ENCODE assay signal across 15 cellular contexts in the genomic region with DNA sequence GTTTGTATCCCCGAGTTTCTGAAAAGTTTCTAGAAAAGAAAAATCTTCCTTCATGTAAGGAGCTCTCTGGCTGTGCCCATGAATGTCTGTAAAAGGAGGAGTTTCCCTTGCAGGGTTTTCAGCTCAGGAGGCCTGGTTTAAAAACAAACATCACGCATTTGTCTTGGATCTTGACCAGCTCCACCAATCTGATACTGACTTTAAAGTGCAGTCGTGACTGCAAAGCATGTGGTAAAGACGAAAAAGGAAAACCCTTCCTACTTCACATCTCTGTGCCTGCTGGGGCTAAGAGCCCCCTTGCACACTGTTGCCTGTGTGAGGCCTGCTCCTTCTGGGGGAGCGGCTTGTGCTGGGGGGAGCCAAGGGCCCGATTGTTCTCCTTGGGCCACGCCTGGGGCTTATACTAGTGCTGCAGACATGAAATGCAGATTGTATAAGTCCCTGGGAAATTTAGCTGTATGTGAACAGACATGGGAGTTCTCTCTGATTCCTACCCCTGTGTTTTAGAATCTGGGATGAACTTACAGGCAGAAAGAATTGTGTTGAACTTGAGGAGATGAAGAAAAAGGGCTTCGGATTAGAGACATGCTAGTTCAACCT.
DNase-seq lines count a peak whose midpoint lies in the region; ATAC-seq and TF ChIP-seq lines count a peak whose summit lies in the region.
"Had no signal": no experiment of that assay in that cellular context is flagged by ENCODE, and none has a peak within 500 bp of the region (broad histone marks: within the 10 kb centered on the region; RNA-seq: fewer than 3 reads in every experiment).

No MANE protein-coding gene starts in this region.

- no peak for ATAC-seq in activated CD8-positive, alpha-beta T cell treated with anti-CD3 and anti-CD28 coated beads, Interleukin-2, amount 10 ng/mL, durations not matched to agents 7 days and 5 days

- no peaks in the 10 kb centered on the region for H3K9me3 ChIP-seq in neural progenitor cell (ENCODE audit: low read depth)

- no peaks in the 10 kb centered on the region for H3K79me2 ChIP-seq in ACC112 (ENCODE audit: control insufficient read depth, insufficient read depth, low read length, unreplicated experiment)
- H3K79me2 ChIP-seq in neural progenitor cell (ENCODE audit: low read depth) = no peaks in the 10 kb centered on the region

- H3K27ac ChIP-seq in ACC112 (ENCODE audit: low read depth, low read length) (no peak overlapping the region), neural progenitor cell (no peak overlapping the region)
- H3K27ac ChIP-seq: RWPE1 had no signal

- CTCF ChIA-PET in activated CD8-positive, alpha-beta T cell treated with anti-CD3 and anti-CD28 coated beads, Interleukin-2, amount 10 ng/mL, durations not matched to agents 7 days and 5 days (lab: Charles Lee) = interaction anchor here (2.2 kb wide), 1 partner anchor 352 kb away, joined by 6 read pairs; no protein-coding TSS in a partner anchor

- H3K36me3 Mint-ChIP-seq in neural progenitor cell = peaks cover 6% of the 10 kb centered on the region
- peaks cover 2% of the 10 kb centered on the region for H3K36me3 Mint-ChIP-seq in activated CD8-positive, alpha-beta T cell treated with anti-CD3 and anti-CD28 coated beads, Interleukin-2, amount 10 ng/mL, durations not matched to agents 7 days and 5 days (ENCODE audit: low read depth)
- H3K36me3 Mint-ChIP-seq: type B pancreatic cell had no signal

- H3K27me3 ChIP-seq in ACC112 (ENCODE audit: insufficient read depth, low read length) (no peaks in the 10 kb centered on the region), neural progenitor cell (no peaks in the 10 kb centered on the region)

- TF ChIP-seq CTCF in fibroblast of villous mesenchyme (IDR thresholded peaks at IDR 0.05; ENCODE audit: insufficient read depth, low read depth, low read length) (no peak), neural progenitor cell (IDR thresholded peaks at IDR 0.05) (no peak)

- no peak overlapping the region for H3K4me3 Mint-ChIP-seq in neural progenitor cell
- no peak overlapping the region for H3K4me3 Mint-ChIP-seq in activated CD8-positive, alpha-beta T cell treated with anti-CD3 and anti-CD28 coated beads, Interleukin-2, amount 10 ng/mL, durations not matched to agents 7 days and 5 days
- H3K4me3 Mint-ChIP-seq: activated naive CD4-positive, alpha-beta T cell treated with anti-CD3 and anti-CD28 coated beads, Interleukin-2, amount 50 U/mL, for 24 hours; type B pancreatic cell had no signal

- no peak overlapping the region for H3K4me3 ChIP-seq in ACC112 (ENCODE audit: low read depth, low read length)
- H3K4me3 ChIP-seq in fibroblast of villous mesenchyme (ENCODE audit: low read depth, low read length) = no peak overlapping the region
- H3K4me3 ChIP-seq in neural progenitor cell = no peak overlapping the region

- H3K9me3 Mint-ChIP-seq in neural progenitor cell = peaks cover 24% of the 10 kb centered on the region
- no peaks in the 10 kb centered on the region for H3K9me3 Mint-ChIP-seq in activated CD8-positive, alpha-beta T cell treated with anti-CD3 and anti-CD28 coated beads, Interleukin-2, amount 10 ng/mL, durations not matched to agents 7 days and 5 days (ENCODE audit: insufficient read depth)

- H2AFZ ChIP-seq in ACC112 (ENCODE audit: low read length, unreplicated experiment) (peak overlapping the region; percentile 44), neural progenitor cell (replicated peaks) (peak overlapping the region; percentile 31)

- H3K4me2 ChIP-seq in neural progenitor cell = no peak overlapping the region

- peaks cover 9% of the 10 kb centered on the region for H3K27me3 Mint-ChIP-seq in neural progenitor cell (ENCODE audit: insufficient read depth, low read depth)
- no peaks in the 10 kb centered on the region for H3K27me3 Mint-ChIP-seq in activated CD8-positive, alpha-beta T cell treated with anti-CD3 and anti-CD28 coated beads, Interleukin-2, amount 10 ng/mL, durations not matched to agents 7 days and 5 days (ENCODE audit: low read depth)
- H3K27me3 Mint-ChIP-seq: type B pancreatic cell had no signal

- POLR2A ChIA-PET in activated CD8-positive, alpha-beta T cell treated with anti-CD3 and anti-CD28 coated beads, Interleukin-2, amount 10 ng/mL, durations not matched to agents 7 days and 5 days (lab: Charles Lee) = no interaction called here

- H3K36me3 ChIP-seq in ACC112 (ENCODE audit: insufficient read depth, low read length) = no peaks in the 10 kb centered on the region
- no peaks in the 10 kb centered on the region for H3K36me3 ChIP-seq in neural progenitor cell

- H4K20me1 ChIP-seq in neural progenitor cell (ENCODE audit: low read depth) = no peaks in the 10 kb centered on the region

- peaks cover 14% of the 10 kb centered on the region for H3K4me1 ChIP-seq in ACC112 (ENCODE audit: control insufficient read depth, insufficient read depth, low read length, unreplicated experiment)
- H3K4me1 ChIP-seq in neural progenitor cell = peaks cover 8% of the 10 kb centered on the region

- peak overlapping the region; percentile 31 for H3K27ac Mint-ChIP-seq in neural progenitor cell
- no peak overlapping the region for H3K27ac Mint-ChIP-seq in activated CD8-positive, alpha-beta T cell treated with anti-CD3 and anti-CD28 coated beads, Interleukin-2, amount 10 ng/mL, durations not matched to agents 7 days and 5 days
- H3K27ac Mint-ChIP-seq: activated naive CD4-positive, alpha-beta T cell treated with anti-CD3 and anti-CD28 coated beads, Interleukin-2, amount 50 U/mL, for 24 hours; type B pancreatic cell had no signal

- no peak overlapping the region for H3K9ac ChIP-seq in neural progenitor cell

- peak; percentile 26 for DNase-seq in amniotic stem cell (lab: John Stamatoyannopoulos, UW)
- peak; percentile 52 for DNase-seq in fibroblast of villous mesenchyme (ENCODE audit: low read depth)
- DNase-seq in neural progenitor cell (ENCODE audit: low spot score) = no peak
- DNase-seq in HT-29 (ENCODE audit: low spot score) = no peak
- DNase-seq in NCI-H2081 (lab: John Stamatoyannopoulos, UW) = no peak
- DNase-seq in T-helper 1 cell = no peak
- no peak for DNase-seq in activated CD8-positive, alpha-beta T cell treated with anti-CD3 and anti-CD28 coated beads, Interleukin-2, amount 10 ng/mL, durations not matched to agents 7 days and 5 days
- DNase-seq: effector CD8-positive, alpha-beta T cell; NCI-H1105; NCI-H524 treated with DMSO at 0.1 percent for 48 hours; T-helper 9 cell had no signal

- no peaks in the 10 kb centered on the region for H3F3A ChIP-seq in neural progenitor cell (ENCODE audit: low read depth)

- H3K4me1 Mint-ChIP-seq in neural progenitor cell = peaks cover 8% of the 10 kb centered on the region
- H3K4me1 Mint-ChIP-seq in activated CD8-positive, alpha-beta T cell treated with anti-CD3 and anti-CD28 coated beads, Interleukin-2, amount 10 ng/mL, durations not matched to agents 7 days and 5 days (ENCODE audit: low read depth) = no peaks in the 10 kb centered on the region
- H3K4me1 Mint-ChIP-seq: activated naive CD4-positive, alpha-beta T cell treated with anti-CD3 and anti-CD28 coated beads, Interleukin-2, amount 50 U/mL, for 24 hours had no signal

Comparison
In these comparisons a context has a peak if more than half of its experiments do, and no peak if none do; other contexts are left out.
1. DNase-seq: peak in amniotic stem cell (single experiment) and fibroblast of villous mesenchyme (single experiment); none in neural progenitor cell (single experiment), HT-29 (single experiment), NCI-H2081 (0 of 2), T-helper 1 cell (0 of 5) and activated CD8-positive, alpha-beta T cell treated with anti-CD3 and anti-CD28 coated beads, Interleukin-2, amount 10 ng/mL, durations not matched to agents 7 days and 5 days (single experiment).